ENCODE assay signal across 8 cellular contexts in genomic region chr2:217785544-217786045, GRCh38.
DNase-seq lines count a peak whose midpoint lies in the region; ATAC-seq and TF ChIP-seq lines count a peak whose summit lies in the region.

No MANE protein-coding gene starts in this region.

- ATAC-seq in HG02870 (IDR thresholded peaks at IDR 0.05; ENCODE audit: unreplicated experiment), result peak; percentile 65
- no peak for ATAC-seq in GM18520 (IDR thresholded peaks at IDR 0.05; ENCODE audit: unreplicated experiment)

- peak; percentile 94 for TF ChIP-seq CTCF in GM06990 (IDR thresholded peaks at IDR 0.05; ENCODE audit: insufficient read depth, low read length, poor library complexity, severe bottlenecking)
- TF ChIP-seq CTCF in coronary artery (IDR thresholded peaks at IDR 0.05), result peak; percentile 85
- peak in 1 of 3 donors; percentile 92 for TF ChIP-seq CTCF in lower leg skin (IDR thresholded peaks at IDR 0.05)

- H3K27ac ChIP-seq in coronary artery, result peak overlapping the region in 1 of 2 donors; percentile 38

- TF ChIP-seq POLR2A in lower leg skin (IDR thresholded peaks at IDR 0.05), result no peak

- peak; percentile 46 for DNase-seq in GM06990 (ENCODE audit: extremely low read depth, insufficient read length)
- peak; percentile 83 for DNase-seq in NCI-H2227 treated with DMSO at 0.1 percent for 48 hours (lab: John Stamatoyannopoulos, UW)
- DNase-seq in activated CD4-positive, alpha-beta T cell treated with anti-CD3 and anti-CD28 coated beads for 4 hours, result peak; percentile 54 to 73
- DNase-seq in coronary artery (ENCODE audit: low spot score), result no peak
- peak; percentile 82 to 97 for DNase-seq in lower leg skin (ENCODE audit: low spot score in 2 of 2)
- peak; percentile 56 to 77 (median 65) for DNase-seq in stimulated activated CD4-positive, alpha-beta T cell treated with anti-CD3 and anti-CD28 coated beads, TNF-alpha, amount 100 ng/mL, for 24 hours (ENCODE audit: low read depth in 3 of 3)

- no peaks in the 10 kb centered on the region for H3K27me3 ChIP-seq in GM06990 (replicated peaks; ENCODE audit: control insufficient read depth, insufficient read depth, low read length)

- intact Hi-C loops in lower leg skin (cut with DNase I; ENCODE audit: low total_unique reads), result loop anchor here (2.0 to 10.0 kb wide), 2 partner anchors 249 to 279 kb away; partner anchors contain the start of gene RUFY4

- H3K36me3 ChIP-seq in GM06990 (ENCODE audit: control insufficient read depth, insufficient read depth, low read length), result no peaks in the 10 kb centered on the region

- 20% methylated on average over 10 of the region's 10 CpGs for WGBS in lower leg skin, 2 donors

- H3K4me3 ChIP-seq in GM06990 (replicated peaks; ENCODE audit: low read depth, low read length) (no peak overlapping the region), coronary artery (no peak overlapping the region), lower leg skin (ENCODE audit: low read depth, poor library complexity, severe bottlenecking) (no peak overlapping the region)
